In the genomic region with DNA sequence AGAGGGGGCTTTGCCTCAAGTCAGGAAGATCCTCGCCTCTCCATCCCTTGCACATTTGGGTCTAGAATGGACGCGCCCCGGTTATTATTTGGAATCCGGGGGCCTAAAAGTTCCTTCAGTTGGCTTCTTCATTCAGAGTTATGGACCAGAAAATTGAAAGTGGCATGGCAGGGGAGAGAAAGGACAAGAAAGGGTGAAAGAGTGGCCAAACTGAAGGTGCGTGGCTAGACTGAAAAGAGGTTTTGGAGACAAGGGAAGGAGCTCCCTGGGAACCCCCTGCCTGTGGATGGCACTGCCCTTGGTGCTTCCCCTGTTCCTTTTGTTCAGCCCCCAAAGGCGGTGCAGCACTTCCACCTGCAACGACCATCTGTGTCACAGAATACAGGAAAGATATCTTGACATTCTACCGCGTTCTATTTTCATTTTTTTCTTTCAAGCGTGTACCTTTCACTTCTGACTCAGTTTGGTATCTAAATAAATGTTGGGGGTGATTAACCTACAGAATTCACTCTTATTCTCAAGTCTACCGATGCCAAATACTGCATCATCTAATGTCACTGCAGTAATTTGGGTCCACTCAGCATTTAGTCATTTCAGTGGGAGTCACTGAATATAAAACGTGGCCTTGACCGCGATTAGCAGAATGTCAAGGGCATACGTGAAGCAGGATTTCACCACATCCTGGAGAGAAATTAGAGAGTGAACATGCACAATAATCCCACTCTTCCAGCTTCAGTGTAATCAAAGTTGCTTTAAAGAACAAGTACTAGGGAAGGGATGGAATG, we compare ENCODE assay signal across 8 cellular contexts.
DNase-seq lines count a peak whose midpoint lies in the region; ATAC-seq and TF ChIP-seq lines count a peak whose summit lies in the region.

No MANE protein-coding gene starts in this region.

- DNase-seq in NCI-H345 (lab: John Stamatoyannopoulos, UW): peak; percentile 41
- DNase-seq in ascending aorta (ENCODE audit: low spot score in 2 of 2): no peak
- no peak for DNase-seq in lower leg skin (ENCODE audit: low spot score in 2 of 2)
- DNase-seq in NCI-H2029 (lab: John Stamatoyannopoulos, UW): no peak

- ATAC-seq in GM18870 (IDR thresholded peaks at IDR 0.05; ENCODE audit: unreplicated experiment) (no peak), HG02678 (IDR thresholded peaks at IDR 0.05; ENCODE audit: unreplicated experiment) (no peak)

- H3K4me3 ChIP-seq in GM08714 (ENCODE audit: low read length): peak overlapping the region; percentile 0; the same call in 1 of the 2 replicates
- H3K4me3 ChIP-seq in ascending aorta: peak overlapping the region; percentile 67 to 78
- H3K4me3 ChIP-seq in lower leg skin (ENCODE audit: low read depth, poor library complexity, severe bottlenecking): peak overlapping the region; percentile 25
- peak overlapping the region; percentile 59 to 71 for H3K4me3 ChIP-seq in stomach smooth muscle (ENCODE audit: low read length in 2 of 2)

- H3K9ac ChIP-seq in stomach smooth muscle (ENCODE audit: low read length in 2 of 2): peak overlapping the region; percentile 29 to 57

- H3K27ac ChIP-seq in ascending aorta (peak overlapping the region in 1 of 2 donors; percentile 8), stomach smooth muscle (ENCODE audit: low read length) (peak overlapping the region; percentile 31)

- H3K27me3 ChIP-seq in ascending aorta (no peaks in the 10 kb centered on the region), stomach smooth muscle (ENCODE audit: control insufficient read depth in 1 of 2, insufficient read depth in 2 of 2, low read length in 2 of 2) (no peaks in the 10 kb centered on the region)

- H3K9me3 ChIP-seq in ascending aorta (no peaks in the 10 kb centered on the region), stomach smooth muscle (ENCODE audit: control insufficient read depth in 2 of 2, low read length in 2 of 2) (no peaks in the 10 kb centered on the region)

- WGBS in lower leg skin, 2 donors: 39 to 45% methylated on average over 16 of the region's 16 CpGs

- TF ChIP-seq CTCF in ascending aorta (IDR thresholded peaks at IDR 0.05) (no peak), lower leg skin (IDR thresholded peaks at IDR 0.05) (no peak)

- H3K36me3 ChIP-seq in ascending aorta: no peaks in the 10 kb centered on the region
- H3K36me3 ChIP-seq in stomach smooth muscle (ENCODE audit: control insufficient read depth in 2 of 2, insufficient read depth in 2 of 2, low read length in 2 of 2): no peaks in the 10 kb centered on the region

- no peak for TF ChIP-seq POLR2A in lower leg skin (IDR thresholded peaks at IDR 0.05)

- intact Hi-C loops in ascending aorta (cut with DNase I) (no loop called here), lower leg skin (cut with DNase I; ENCODE audit: low total_unique reads) (no loop called here)

- H3K4me1 ChIP-seq in ascending aorta: peaks cover 0 to 4% of the 10 kb centered on the region in 2 donors
- peaks cover 6% of the 10 kb centered on the region for H3K4me1 ChIP-seq in stomach smooth muscle (ENCODE audit: control insufficient read depth, insufficient read depth, low read length)

Comparison
In these comparisons a context has a peak if more than half of its experiments do, and no peak if none do; other contexts are left out.
1. H3K4me3 ChIP-seq: peak in every context shown above with its lines; median percentile 72 in ascending aorta; 65 in stomach smooth muscle; 25 in lower leg skin; 0 in GM08714.